Comparison of ENCODE assay signal across 27 cellular contexts in the genomic region with DNA sequence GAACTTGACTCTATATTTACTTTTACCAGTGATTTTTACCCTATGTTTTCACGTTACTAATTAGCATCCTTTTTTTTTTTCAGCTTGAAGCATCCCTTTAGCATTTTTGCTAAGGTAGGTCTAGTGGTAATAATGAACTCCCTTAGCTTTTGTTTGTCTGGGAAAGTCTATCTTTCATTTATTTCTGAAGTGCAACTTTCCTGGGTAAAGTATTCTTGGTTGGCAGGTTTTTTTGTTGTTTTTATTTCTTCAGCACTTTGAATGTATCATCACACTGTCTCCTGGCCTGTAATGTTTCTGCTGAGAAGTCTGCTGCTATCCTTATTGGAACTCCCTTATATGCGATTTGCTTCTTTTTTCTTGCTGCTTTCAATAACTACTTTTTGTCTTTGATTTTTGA.
DNase-seq lines count a peak whose midpoint lies in the region; TF ChIP-seq lines count a peak whose summit lies in the region.
"Had no signal": no experiment of that assay in that cellular context is flagged by ENCODE, and none has a peak within 500 bp of the region (broad histone marks: within the 10 kb centered on the region; RNA-seq: fewer than 3 reads in every experiment).

No MANE protein-coding gene starts in this region.

- no peak for TF ChIP-seq CTCF in HEK293 (tag by site-specific recombination; IDR thresholded peaks at IDR 0.05)

- CTCF ChIA-PET in HEK293 (lab: Yijun Ruan, JAX): interaction anchor here (0.5 kb wide), 1 partner anchor 549 kb away, joined by 4 read pairs; no protein-coding TSS in a partner anchor

- DNase-seq in A172 (ENCODE audit: low spot score): no peak
- DNase-seq: 8988T; ACHN; AML-193; BE2C; C1 segment of cervical spinal cord; Caco-2; Calu3; CD4-positive, alpha-beta memory T cell; CD4-positive, alpha-beta T cell; CD4-positive, CD25-positive, alpha-beta regulatory T cell; CD8-positive, alpha-beta memory T cell; CD8-positive, alpha-beta T cell; COR-L47; DMS 273 treated with DMSO at 0.1 percent for 48 hours; DMS153; DMS53; DMS79; DMS79 treated with DMSO at 0.1 percent for 48 hours; DND-41; EL had no signal

- H3K36me3 ChIP-seq in HEK293 (ENCODE audit: control insufficient read depth in 2 of 2, insufficient read depth in 1 of 2, low read length in 2 of 2): no peaks in the 10 kb centered on the region
- H3K36me3 ChIP-seq: BE2C; BLaER1; BLaER1 treated with 17β-estradiol and CSF1 and Interleukin-3, amounts not matched to agents 10 nM and 100 nM had no signal

- H3K4me3 ChIP-seq in HEK293 (ENCODE audit: low read depth, low read length): no peak overlapping the region
- H3K4me3 ChIP-seq: A549; BLaER1; BLaER1 treated with 17β-estradiol and CSF1 and Interleukin-3, amounts not matched to agents 10 nM and 100 nM had no signal

- H3K4me1 ChIP-seq in HEK293 (ENCODE audit: control insufficient read depth, insufficient read depth, low read length): no peaks in the 10 kb centered on the region
- H3K4me1 ChIP-seq: A549; BE2C; BLaER1; BLaER1 treated with 17β-estradiol and CSF1 and Interleukin-3, amounts not matched to agents 10 nM and 100 nM; Caco-2 had no signal

- no peaks in the 10 kb centered on the region; the same call in 1 of the 2 replicates for H3K9me3 ChIP-seq in HEK293 (ENCODE audit: control insufficient read depth, insufficient read depth, low read depth, low read length)
- H3K9me3 ChIP-seq: A549, BE2C had no signal

- POLR2A ChIA-PET in HEK293 (lab: Yijun Ruan, JAX): no interaction called here

- H3K27ac ChIP-seq in HEK293 (ENCODE audit: extremely low read depth, low read depth, low read length): no peak overlapping the region
- H3K27ac ChIP-seq: 22Rv1; A549; BLaER1; BLaER1 treated with 17β-estradiol and CSF1 and Interleukin-3, amounts not matched to agents 10 nM and 100 nM; C4-2B had no signal

TF ChIP-seq in HEK293, 187 proteins besides CTCF, POLR2A, EP300 and RAD21:
- TF ChIP-seq ZNF366 (tag by site-specific recombination; conservative IDR thresholded peaks at IDR 0.05): no peak
- peak; percentile 94 for TF ChIP-seq SETDB1 (IDR thresholded peaks at IDR 0.05; ENCODE audit: insufficient read length, low read length)
